ENCODE assay signal across 24 cellular contexts in genomic region chr13:97330448-97330847, GRCh38.
DNase-seq lines count a peak whose midpoint lies in the region; ATAC-seq and TF ChIP-seq lines count a peak whose summit lies in the region.
"Had no signal": no experiment of that assay in that cellular context is flagged by ENCODE, and none has a peak within 500 bp of the region (broad histone marks: within the 10 kb centered on the region; RNA-seq: fewer than 3 reads in every experiment).

No MANE protein-coding gene starts in this region.

- H2BK5ac ChIP-seq in trophoblast cell (ENCODE audit: low read depth, low read length, poor library complexity) = no peak overlapping the region

- no peak overlapping the region for H3K4me2 ChIP-seq in trophoblast cell (ENCODE audit: low read length)
- H3K4me2 ChIP-seq: A549; BLaER1 treated with 17β-estradiol and CSF1 and Interleukin-3, amounts not matched to agents 10 nM and 100 nM had no signal

- H2BK12ac ChIP-seq in trophoblast cell (ENCODE audit: low read length) = no peak overlapping the region

- H4K8ac ChIP-seq in trophoblast cell (ENCODE audit: low read depth, low read length) = no peak overlapping the region

- no CpG with 5 or more reads among the region's 2 CpGs for WGBS in trophoblast cell (ENCODE audit: extremely low coverage, insufficient coverage, insufficient read length)

- peaks cover 11% of the 10 kb centered on the region for H3K79me1 ChIP-seq in trophoblast cell (ENCODE audit: low read length)

- CTCF ChIA-PET in Panc1 (lab: Charles Lee) = no interaction called here

- intact Hi-C loops in Panc1 (cut with micrococcal nuclease; ENCODE audit: unreplicated experiment) = no loop called here

- no peak overlapping the region for H3K14ac ChIP-seq in trophoblast cell (ENCODE audit: low read length)

- DNase-seq in Panc1 (ENCODE audit: low read depth, low spot score) = no peak
- no peak for DNase-seq in endothelial cell (ENCODE audit: low spot score)
- no peak for DNase-seq in trophoblast cell
- DNase-seq in activated T-cell treated with anti-CD3 and anti-CD28 coated beads, Interleukin-2, amount 50 U/mL, for 24 hours = no peak
- DNase-seq in substantia nigra (lab: John Stamatoyannopoulos, UW) = no peak
- DNase-seq: 8988T; ACHN; AML-193; BE2C; CD4-positive, alpha-beta T cell; CD8-positive, alpha-beta memory T cell; DMS 273 treated with DMSO at 0.1 percent for 48 hours; DMS79; EL; GDM1; GM23248; H9 had no signal

- no peak overlapping the region for H3K23ac ChIP-seq in trophoblast cell (ENCODE audit: low read length)

- no peaks in the 10 kb centered on the region for H3K9me3 ChIP-seq in Panc1 (ENCODE audit: control insufficient read depth, insufficient read depth, low read depth, low read length)
- no peaks in the 10 kb centered on the region for H3K9me3 ChIP-seq in trophoblast cell (ENCODE audit: insufficient read depth, low read depth, low read length)
- no peaks in the 10 kb centered on the region for H3K9me3 ChIP-seq in stomach smooth muscle (ENCODE audit: control insufficient read depth in 2 of 2, low read length in 2 of 2)
- H3K9me3 ChIP-seq: A549; BE2C; BLaER1 treated with 17β-estradiol and CSF1 and Interleukin-3, amounts not matched to agents 10 nM and 100 nM had no signal

- peaks cover 67% of the 10 kb centered on the region for H3K4me1 Mint-ChIP-seq in endothelial cell (ENCODE audit: unreplicated experiment)
- H3K4me1 Mint-ChIP-seq in activated T-cell treated with anti-CD3 and anti-CD28 coated beads, Interleukin-2, amount 50 U/mL, for 24 hours (ENCODE audit: low read depth) = peaks cover 14% of the 10 kb centered on the region
- H3K4me1 Mint-ChIP-seq: CD14-positive monocyte had no signal

- peak overlapping the region; percentile 49 for H3K18ac ChIP-seq in trophoblast cell (ENCODE audit: low read length)

- H2AFZ ChIP-seq in trophoblast cell (ENCODE audit: insufficient read depth, low read length, poor library complexity) = peak overlapping the region; percentile 18
- H2AFZ ChIP-seq: GM23248 had no signal

- H3K4me1 ChIP-seq in Panc1 (ENCODE audit: control insufficient read depth, insufficient read depth, low read length) = peaks cover 87% of the 10 kb centered on the region
- H3K4me1 ChIP-seq in trophoblast cell (ENCODE audit: control insufficient read depth in 1 of 2, insufficient read depth in 2 of 2, low read length in 2 of 2) = peaks cover 5 to 11% of the 10 kb centered on the region in 2 experiments
- peaks cover 41% of the 10 kb centered on the region for H3K4me1 ChIP-seq in stomach smooth muscle (ENCODE audit: control insufficient read depth, insufficient read depth, low read length)

- no peaks in the 10 kb centered on the region for H3K9me3 Mint-ChIP-seq in endothelial cell (ENCODE audit: unreplicated experiment)
- no peaks in the 10 kb centered on the region for H3K9me3 Mint-ChIP-seq in activated T-cell treated with anti-CD3 and anti-CD28 coated beads, Interleukin-2, amount 50 U/mL, for 24 hours
- H3K9me3 Mint-ChIP-seq: CD4-positive, alpha-beta T cell; CD8-positive, alpha-beta memory T cell; H9 had no signal

- H2BK120ac ChIP-seq in trophoblast cell (ENCODE audit: insufficient read depth, low read length, poor library complexity) = no peak overlapping the region

- peak overlapping the region; percentile 78 for H3K27ac Mint-ChIP-seq in endothelial cell (ENCODE audit: unreplicated experiment)
- no peak overlapping the region for H3K27ac Mint-ChIP-seq in activated T-cell treated with anti-CD3 and anti-CD28 coated beads, Interleukin-2, amount 50 U/mL, for 24 hours
- H3K27ac Mint-ChIP-seq: CD4-positive, alpha-beta T cell had no signal

- peaks cover 4% of the 10 kb centered on the region for H3K27me3 Mint-ChIP-seq in endothelial cell (ENCODE audit: unreplicated experiment)
- H3K27me3 Mint-ChIP-seq in activated T-cell treated with anti-CD3 and anti-CD28 coated beads, Interleukin-2, amount 50 U/mL, for 24 hours = no peaks in the 10 kb centered on the region
- H3K27me3 Mint-ChIP-seq: CD4-positive, alpha-beta T cell; CD8-positive, alpha-beta memory T cell had no signal

- H3K4me3 ChIP-seq in Panc1 (ENCODE audit: low read depth in 2 of 2, low read length in 2 of 2) (no peak overlapping the region), trophoblast cell (ENCODE audit: low read depth, low read length) (no peak overlapping the region), stomach smooth muscle (ENCODE audit: low read length in 2 of 2) (no peak overlapping the region)
- H3K4me3 ChIP-seq: A549; BLaER1 treated with 17β-estradiol and CSF1 and Interleukin-3, amounts not matched to agents 10 nM and 100 nM; GM12878; GM23248 had no signal

- H3K79me2 ChIP-seq in trophoblast cell (ENCODE audit: control insufficient read depth, insufficient read depth, low read length, poor library complexity) = peaks cover 8% of the 10 kb centered on the region

- no peak overlapping the region for H3K4me3 Mint-ChIP-seq in endothelial cell (ENCODE audit: unreplicated experiment)
- no peak overlapping the region for H3K4me3 Mint-ChIP-seq in activated T-cell treated with anti-CD3 and anti-CD28 coated beads, Interleukin-2, amount 50 U/mL, for 24 hours
- H3K4me3 Mint-ChIP-seq: CD14-positive monocyte; CD4-positive, alpha-beta T cell; CD8-positive, alpha-beta memory T cell; H9 had no signal

- H4K12ac ChIP-seq in trophoblast cell (ENCODE audit: low read depth, low read length) = no peak overlapping the region

- ATAC-seq in Panc1 (no peak), esophagus mucosa (no peak)
- ATAC-seq: A549, GM12878, HCT116 had no signal

- H3K27ac ChIP-seq in Panc1 (ENCODE audit: low read length) (peak overlapping the region; percentile 100), trophoblast cell (ENCODE audit: low read depth, low read length) (no peak overlapping the region), stomach smooth muscle (ENCODE audit: low read length) (peak overlapping the region; percentile 6), substantia nigra (ENCODE audit: low read depth, low read length, poor library complexity, severe bottlenecking) (no peak overlapping the region)
- H3K27ac ChIP-seq: A549; BLaER1 treated with 17β-estradiol and CSF1 and Interleukin-3, amounts not matched to agents 10 nM and 100 nM; GM23248 had no signal

- no peak overlapping the region for H3K4ac ChIP-seq in trophoblast cell (ENCODE audit: low read depth, low read length)

- H3K9ac ChIP-seq in trophoblast cell (ENCODE audit: low read length) (no peak overlapping the region), stomach smooth muscle (ENCODE audit: low read length in 2 of 2) (no peak overlapping the region)
- H3K9ac ChIP-seq: BLaER1 treated with 17β-estradiol and CSF1 and Interleukin-3, amounts not matched to agents 10 nM and 100 nM; GM23248 had no signal

- H3K27me3 ChIP-seq in Panc1 (ENCODE audit: control insufficient read depth, insufficient read depth, low read length) (no peaks in the 10 kb centered on the region), trophoblast cell (ENCODE audit: insufficient read depth, low read length) (no peaks in the 10 kb centered on the region), stomach smooth muscle (ENCODE audit: control insufficient read depth in 1 of 2, insufficient read depth in 2 of 2, low read length in 2 of 2) (no peaks in the 10 kb centered on the region)
- H3K27me3 ChIP-seq: BE2C; BLaER1 treated with 17β-estradiol and CSF1 and Interleukin-3, amounts not matched to agents 10 nM and 100 nM had no signal

- POLR2A ChIA-PET in Panc1 (lab: Charles Lee) = no interaction called here

- peaks cover 20% of the 10 kb centered on the region for H3K36me3 Mint-ChIP-seq in endothelial cell (ENCODE audit: low read depth, unreplicated experiment)
- peaks cover 15% of the 10 kb centered on the region for H3K36me3 Mint-ChIP-seq in activated T-cell treated with anti-CD3 and anti-CD28 coated beads, Interleukin-2, amount 50 U/mL, for 24 hours (ENCODE audit: low read depth)

- H2AK5ac ChIP-seq in trophoblast cell (ENCODE audit: low read length) = no peak overlapping the region

- TF ChIP-seq CTCF in Panc1 (IDR thresholded peaks at IDR 0.05) (no peak), endothelial cell (IDR thresholded peaks at IDR 0.05; ENCODE audit: unreplicated experiment) (no peak)

- H3K36me3 ChIP-seq in Panc1 (ENCODE audit: control insufficient read depth, insufficient read depth, low read length) (peaks cover 2% of the 10 kb centered on the region; the same call in 1 of the 2 replicates), trophoblast cell (ENCODE audit: control insufficient read depth in 1 of 2, insufficient read depth in 2 of 2, low read length in 2 of 2) (peaks cover 7 to 16% of the 10 kb centered on the region in 2 experiments), stomach smooth muscle (ENCODE audit: control insufficient read depth in 2 of 2, insufficient read depth in 2 of 2, low read length in 2 of 2) (peaks cover 0 to 6% of the 10 kb centered on the region in 2 donors)

- no peak overlapping the region for H4K91ac ChIP-seq in trophoblast cell (ENCODE audit: low read depth, low read length)

- in situ Hi-C loops in Panc1 (cut with HindIII; ENCODE audit: low pct_unique_long_range_greater_than_20kb, low sequenced_read_pairs) = no loop called here

- BruUV-seq in Panc1 (replicated peaks; lab: Mats Ljungman, UMichigan) = no TSS peak

Comparison
In these comparisons a context has a peak if more than half of its experiments do, and no peak if none do; other contexts are left out.
1. H3K27ac ChIP-seq: peak in Panc1 (single experiment) and stomach smooth muscle (single experiment); none in trophoblast cell (single experiment) and substantia nigra (single experiment).